In the genomic region with DNA sequence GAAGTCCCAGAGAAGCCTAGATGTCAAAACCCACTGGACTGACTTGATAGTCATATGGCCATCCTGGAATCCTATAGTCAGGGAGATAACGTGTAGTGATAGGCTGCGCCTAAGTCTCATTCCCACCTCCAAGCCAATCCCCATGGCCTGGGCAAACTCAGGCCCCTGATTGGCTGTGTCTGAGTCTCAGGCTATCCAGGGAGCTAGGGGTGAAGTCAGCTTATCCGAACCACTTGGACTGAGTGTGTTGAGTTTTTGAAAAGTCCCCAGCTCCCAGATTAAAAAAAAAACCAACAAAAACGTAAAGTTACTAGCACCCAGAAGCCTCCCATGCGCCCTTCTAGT, we compare ENCODE assay signal across 22 cellular contexts. TPM values are rescaled to one million over a fixed set of nuclear protein-coding genes. Genes with fewer than 3 reads are reported as not detected.
DNase-seq lines count a peak whose midpoint lies in the region; ATAC-seq, FAIRE-seq and TF ChIP-seq lines count a peak whose summit lies in the region.
"Had no signal": no experiment of that assay in that cellular context is flagged by ENCODE, and none has a peak within 500 bp of the region (broad histone marks: within the 10 kb centered on the region; RNA-seq: fewer than 3 reads in every experiment).

No MANE protein-coding gene starts in this region.

- no peak for FAIRE-seq in GM19239 (lab: Jason Lieb, UNC)

- peak overlapping the region in 2 of 3 donors; percentile 59 to 70 for H3K27ac Mint-ChIP-seq in IgD-negative memory B cell
- peak overlapping the region; percentile 87 for H3K27ac Mint-ChIP-seq in activated naive CD8-positive, alpha-beta T cell treated with anti-CD3 and anti-CD28 coated beads, Interleukin-2, amount 10 ng/mL, durations not matched to agents 7 days and 5 days
- H3K27ac Mint-ChIP-seq in stimulated activated effector memory CD8-positive, alpha-beta T cell treated with anti-CD3 and anti-CD28 coated beads, Interleukin-12 subunit alpha, Interleukin-12 subunit beta, amount 100 ng/mL, for 72 hours = peak overlapping the region; percentile 88
- H3K27ac Mint-ChIP-seq: type B pancreatic cell had no signal

- H3K36me3 Mint-ChIP-seq in IgD-negative memory B cell = peaks cover 16% of the 10 kb centered on the region
- H3K36me3 Mint-ChIP-seq in activated naive CD8-positive, alpha-beta T cell treated with anti-CD3 and anti-CD28 coated beads, Interleukin-2, amount 10 ng/mL, durations not matched to agents 7 days and 5 days = peaks cover 60% of the 10 kb centered on the region
- peaks cover 97% of the 10 kb centered on the region for H3K36me3 Mint-ChIP-seq in stimulated activated effector memory CD8-positive, alpha-beta T cell treated with anti-CD3 and anti-CD28 coated beads, Interleukin-12 subunit alpha, Interleukin-12 subunit beta, amount 100 ng/mL, for 72 hours
- H3K36me3 Mint-ChIP-seq: type B pancreatic cell had no signal

- peak overlapping the region in 2 of 4 donors; percentile 46 to 65 for H3K4me3 Mint-ChIP-seq in IgD-negative memory B cell
- H3K4me3 Mint-ChIP-seq in activated naive CD8-positive, alpha-beta T cell treated with anti-CD3 and anti-CD28 coated beads, Interleukin-2, amount 10 ng/mL, durations not matched to agents 7 days and 5 days = peak overlapping the region; percentile 79
- no peak overlapping the region for H3K4me3 Mint-ChIP-seq in stimulated activated effector memory CD8-positive, alpha-beta T cell treated with anti-CD3 and anti-CD28 coated beads, Interleukin-12 subunit alpha, Interleukin-12 subunit beta, amount 100 ng/mL, for 72 hours
- H3K4me3 Mint-ChIP-seq: type B pancreatic cell had no signal

- H3K36me3 ChIP-seq in right atrium auricular region = no peaks in the 10 kb centered on the region
- H3K36me3 ChIP-seq: breast epithelium, SJCRH30 had no signal

- intact Hi-C loops in Right ventricle myocardium superior (cut with DNase I) = no loop called here

- ATAC-seq in Right ventricle myocardium superior (ENCODE audit: poor library complexity) = no peak
- ATAC-seq in activated naive CD8-positive, alpha-beta T cell treated with anti-CD3 and anti-CD28 coated beads, Interleukin-2, amount 10 ng/mL, durations not matched to agents 7 days and 5 days (ENCODE audit: low read depth) = no peak
- no peak for ATAC-seq in stimulated activated effector memory CD8-positive, alpha-beta T cell treated with anti-CD3 and anti-CD28 coated beads, Interleukin-12 subunit alpha, Interleukin-12 subunit beta, amount 100 ng/mL, for 72 hours
- ATAC-seq: activated CD4-positive, CD25-positive, alpha-beta regulatory T cell treated with anti-CD3 and anti-CD28 coated beads, Interleukin-2, amount 50 U/mL, for 24 hours; foreskin keratinocyte; PC-3 had no signal

- no peaks in the 10 kb centered on the region for H3K27me3 Mint-ChIP-seq in IgD-negative memory B cell
- H3K27me3 Mint-ChIP-seq in activated naive CD8-positive, alpha-beta T cell treated with anti-CD3 and anti-CD28 coated beads, Interleukin-2, amount 10 ng/mL, durations not matched to agents 7 days and 5 days = no peaks in the 10 kb centered on the region
- H3K27me3 Mint-ChIP-seq: memory B cell had no signal

- no peaks in the 10 kb centered on the region for H3K27me3 ChIP-seq in right atrium auricular region
- H3K27me3 ChIP-seq: breast epithelium, foreskin keratinocyte, SJCRH30 had no signal

- peaks cover 35 to 47% (median 44%) of the 10 kb centered on the region in 3 donors for H3K4me1 Mint-ChIP-seq in IgD-negative memory B cell
- H3K4me1 Mint-ChIP-seq in activated naive CD8-positive, alpha-beta T cell treated with anti-CD3 and anti-CD28 coated beads, Interleukin-2, amount 10 ng/mL, durations not matched to agents 7 days and 5 days = peaks cover 56% of the 10 kb centered on the region
- H3K4me1 Mint-ChIP-seq in stimulated activated effector memory CD8-positive, alpha-beta T cell treated with anti-CD3 and anti-CD28 coated beads, Interleukin-12 subunit alpha, Interleukin-12 subunit beta, amount 100 ng/mL, for 72 hours = peaks cover 60% of the 10 kb centered on the region

- POLR2A ChIA-PET in activated naive CD8-positive, alpha-beta T cell treated with anti-CD3 and anti-CD28 coated beads, Interleukin-2, amount 10 ng/mL, durations not matched to agents 7 days and 5 days (lab: Charles Lee) = interaction anchor here (0.9 to 2.9 kb wide), 5 partner anchors 11 to 74 kb away, joined by 3 to 15 read pairs (median 6); a partner anchor contains a TSS

- no peaks in the 10 kb centered on the region for H3K4me1 ChIP-seq in right atrium auricular region
- H3K4me1 ChIP-seq: breast epithelium, parathyroid adenoma had no signal

- H3K27ac ChIP-seq in right atrium auricular region = no peak overlapping the region
- H3K27ac ChIP-seq: breast epithelium, foreskin keratinocyte, parathyroid adenoma, SJCRH30 had no signal

- peak; percentile 5 for DNase-seq in Right ventricle myocardium superior
- no peak for DNase-seq in right atrium auricular region (ENCODE audit: low spot score)
- DNase-seq in activated naive CD8-positive, alpha-beta T cell treated with anti-CD3 and anti-CD28 coated beads, Interleukin-2, amount 10 ng/mL, durations not matched to agents 7 days and 5 days = no peak
- DNase-seq in stimulated activated effector memory CD8-positive, alpha-beta T cell treated with anti-CD3 and anti-CD28 coated beads, Interleukin-12 subunit alpha, Interleukin-12 subunit beta, amount 100 ng/mL, for 72 hours (ENCODE audit: low spot score in 2 of 2) = no peak
- DNase-seq in GM19239 (ENCODE audit: insufficient read length, low spot score) = no peak
- DNase-seq in NCI-H2171 treated with DMSO at 0.1 percent for 48 hours (lab: John Stamatoyannopoulos, UW) = no peak
- no peak for DNase-seq in NCI-H510A treated with DMSO at 0.1 percent for 48 hours (lab: John Stamatoyannopoulos, UW)
- DNase-seq: foreskin keratinocyte, HCEC 1CT, hypothalamus, NCI-H1436, NCI-H2171, NCI-H69, PC-3, SJCRH30, T1000 had no signal

- H3K9me3 Mint-ChIP-seq in IgD-negative memory B cell = peaks cover 0 to 7% (median 0%) of the 10 kb centered on the region in 3 donors
- peaks cover 4% of the 10 kb centered on the region for H3K9me3 Mint-ChIP-seq in activated naive CD8-positive, alpha-beta T cell treated with anti-CD3 and anti-CD28 coated beads, Interleukin-2, amount 10 ng/mL, durations not matched to agents 7 days and 5 days
- H3K9me3 Mint-ChIP-seq in stimulated activated effector memory CD8-positive, alpha-beta T cell treated with anti-CD3 and anti-CD28 coated beads, Interleukin-12 subunit alpha, Interleukin-12 subunit beta, amount 100 ng/mL, for 72 hours = no peaks in the 10 kb centered on the region
- H3K9me3 Mint-ChIP-seq: memory B cell had no signal

- no peaks in the 10 kb centered on the region for H3K9me3 ChIP-seq in right atrium auricular region
- H3K9me3 ChIP-seq: breast epithelium, SJCRH30 had no signal

- TF ChIP-seq CTCF in right atrium auricular region (IDR thresholded peaks at IDR 0.05) = no peak

- no peak overlapping the region for H3K4me3 ChIP-seq in right atrium auricular region
- H3K4me3 ChIP-seq: breast epithelium, SJCRH30 had no signal

RNA-seq across cellular contexts. Expression of a gene that starts 51.6 kb away (rescaled TPM):
- total RNA-seq in Right ventricle myocardium superior = 3.3 TPM
- total RNA-seq in right atrium auricular region = 1 to 10 TPM; 4.7 to 7.4 TPM
- 82.6 TPM for polyA plus RNA-seq in IgD-negative memory B cell
- total RNA-seq in activated naive CD8-positive, alpha-beta T cell treated with anti-CD3 and anti-CD28 coated beads, Interleukin-2, amount 10 ng/mL, durations not matched to agents 7 days and 5 days = 100 to 1,000 TPM; 250 TPM

Comparison
In these comparisons a context has a peak if more than half of its experiments do, and no peak if none do; other contexts are left out.
1. RNA of a gene that starts 51.6 kb away (total RNA-seq): 250 TPM in activated naive CD8-positive, alpha-beta T cell treated with anti-CD3 and anti-CD28 coated beads, Interleukin-2, amount 10 ng/mL, durations not matched to agents 7 days and 5 days; 4.7 to 7.4 TPM in right atrium auricular region and 3.3 TPM in Right ventricle myocardium superior (single experiment); every median in the first group is over 10 times any median in the second.
2. Peak in every context shown above with its lines, with median percentiles within 50 percentile points of each other: H3K27ac Mint-ChIP-seq.